In the genomic region with DNA sequence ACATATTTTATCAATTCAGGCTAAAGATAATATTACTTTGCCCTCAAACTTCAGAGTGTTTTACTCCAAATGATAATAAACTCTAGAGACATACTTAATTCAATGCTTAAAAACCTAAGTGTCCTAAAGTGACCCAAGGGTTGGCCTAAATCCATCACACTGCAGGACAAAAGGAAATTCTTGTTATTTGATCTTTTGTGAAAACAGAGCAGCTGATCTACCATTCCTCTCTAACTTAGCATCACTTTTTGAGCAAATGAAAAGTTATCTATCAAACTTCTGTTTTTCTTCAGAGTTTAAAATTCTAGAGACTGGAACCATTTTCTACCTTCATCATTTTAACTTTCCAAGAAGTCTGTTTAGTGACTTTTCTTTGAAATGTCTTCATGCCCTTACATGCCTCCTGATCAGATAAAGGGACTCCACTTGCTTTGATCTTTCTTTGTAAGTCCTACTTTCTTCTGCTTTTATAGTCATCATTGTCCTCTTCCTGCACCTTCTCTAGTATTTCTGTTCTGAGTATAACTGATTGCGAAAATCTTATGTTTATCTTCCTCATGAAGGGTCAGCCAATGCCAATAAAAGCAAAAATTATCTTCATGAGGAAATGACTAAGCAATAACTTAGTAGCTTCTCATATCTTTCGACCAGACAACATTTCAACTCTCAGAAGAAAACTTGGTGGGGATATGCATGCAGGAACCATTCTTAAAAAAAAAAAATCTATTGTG, we compare ENCODE assay signal across 11 cellular contexts.
DNase-seq lines count a peak whose midpoint lies in the region; ATAC-seq and TF ChIP-seq lines count a peak whose summit lies in the region.
"Had no signal": no experiment of that assay in that cellular context is flagged by ENCODE, and none has a peak within 500 bp of the region (broad histone marks: within the 10 kb centered on the region; RNA-seq: fewer than 3 reads in every experiment).

No MANE protein-coding gene starts in this region.

- TF ChIP-seq EP300 in stomach (IDR thresholded peaks at IDR 0.05): no peak

- H3K4me3 ChIP-seq in fibroblast of mammary gland (ENCODE audit: control insufficient read depth, low read depth, low read length) (no peak overlapping the region), neural progenitor cell (no peak overlapping the region), stomach (no peak overlapping the region)
- H3K4me3 ChIP-seq: psoas muscle had no signal

- H3K9ac ChIP-seq in neural progenitor cell: no peak overlapping the region

- intact Hi-C loops in sciatic nerve (cut with DNase I): no loop called here
- intact Hi-C loops in stomach (cut with DNase I; ENCODE audit: low total_unique reads): no loop called here

- no peak for TF ChIP-seq POLR2A in stomach (IDR thresholded peaks at IDR 0.05)

- DNase-seq in H4 (ENCODE audit: low spot score) (peak; percentile 4), fibroblast of mammary gland (ENCODE audit: low read depth) (peak; percentile 96), sciatic nerve (ENCODE audit: low spot score) (no peak), neural progenitor cell (ENCODE audit: low spot score) (no peak), islet precursor cell (no peak), stomach (no peak)
- DNase-seq: activated effector memory CD4-positive, alpha-beta T cell treated with anti-CD3 and anti-CD28 coated beads, Interleukin-2, amount 50 U/mL, for 16 hours; NCI-H2029; psoas muscle had no signal

- WGBS in stomach, 5 donors: 8 to 43% (median 16%) methylated on average over 2 of the region's 2 CpGs

- peaks cover 26% of the 10 kb centered on the region for H3K4me1 ChIP-seq in neural progenitor cell
- peaks cover 0 to 10% (median 5%) of the 10 kb centered on the region in 4 donors for H3K4me1 ChIP-seq in stomach

- H3K27ac ChIP-seq in neural progenitor cell: no peak overlapping the region
- peak overlapping the region in 2 of 5 donors; percentile 7 to 24 for H3K27ac ChIP-seq in stomach
- H3K27ac ChIP-seq: psoas muscle had no signal

- H3K27me3 ChIP-seq in neural progenitor cell: no peaks in the 10 kb centered on the region
- no peaks in the 10 kb centered on the region for H3K27me3 ChIP-seq in stomach

- no peaks in the 10 kb centered on the region for H3F3A ChIP-seq in neural progenitor cell (ENCODE audit: low read depth)

- no peak overlapping the region for H3K4me3 Mint-ChIP-seq in neural progenitor cell

- H2AFZ ChIP-seq in neural progenitor cell (replicated peaks): no peak overlapping the region

- H3K79me2 ChIP-seq in neural progenitor cell (ENCODE audit: low read depth): no peaks in the 10 kb centered on the region

- H3K27ac Mint-ChIP-seq in neural progenitor cell: no peak overlapping the region

- peaks cover 10% of the 10 kb centered on the region for H3K9me3 Mint-ChIP-seq in neural progenitor cell

- H3K27me3 Mint-ChIP-seq in neural progenitor cell (ENCODE audit: insufficient read depth, low read depth): no peaks in the 10 kb centered on the region

- no peaks in the 10 kb centered on the region for H3K36me3 ChIP-seq in neural progenitor cell
- H3K36me3 ChIP-seq in stomach: no peaks in the 10 kb centered on the region

- peaks cover 3% of the 10 kb centered on the region for H3K4me1 Mint-ChIP-seq in neural progenitor cell

- H3K36me3 Mint-ChIP-seq in neural progenitor cell: peaks cover 2% of the 10 kb centered on the region

- no peaks in the 10 kb centered on the region for H4K20me1 ChIP-seq in neural progenitor cell (ENCODE audit: low read depth)

- H3K4me2 ChIP-seq in neural progenitor cell: no peak overlapping the region

- TF ChIP-seq CTCF in fibroblast of mammary gland (conservative IDR thresholded peaks at IDR 0.05; ENCODE audit: control insufficient read depth, insufficient read depth, low read depth, low read length): no peak
- TF ChIP-seq CTCF in neural progenitor cell (IDR thresholded peaks at IDR 0.05): no peak
- no peak for TF ChIP-seq CTCF in stomach (IDR thresholded peaks at IDR 0.05)

- H3K9me3 ChIP-seq in neural progenitor cell (ENCODE audit: low read depth) (no peaks in the 10 kb centered on the region), stomach (no peaks in the 10 kb centered on the region)
- H3K9me3 ChIP-seq: psoas muscle had no signal

- peak; percentile 78 for ATAC-seq in SK-N-SH treated with all-trans-retinoic acid at 6 μM for 48 hours
- peak; percentile 84 for ATAC-seq in sciatic nerve
- ATAC-seq in GM21619 (IDR thresholded peaks at IDR 0.05; ENCODE audit: unreplicated experiment): no peak

TF ChIP-seq in SK-N-SH treated with all-trans-retinoic acid at 6 μM for 48 hours, 23 proteins besides CTCF, POLR2A, EP300 and RAD21:
- no peak for TF ChIP-seq ZFP30 (CRISPR knock-in tag; IDR thresholded peaks at IDR 0.05)
- TF ChIP-seq ISL1 (CRISPR knock-in tag; IDR thresholded peaks at IDR 0.05): peak; percentile 82
- no peak for TF ChIP-seq TCF4 (CRISPR knock-in tag; IDR thresholded peaks at IDR 0.05; ENCODE audit: borderline replicate concordance)
- TF ChIP-seq GLIS3 (CRISPR knock-in tag; IDR thresholded peaks at IDR 0.05): no peak
- TF ChIP-seq OSR1 (CRISPR knock-in tag; IDR thresholded peaks at IDR 0.05): no peak
- 0 out of 2 replicates have a peak, but pooled peaks have one; percentile 23 for TF ChIP-seq SNAI2 (CRISPR knock-in tag; IDR thresholded peaks at IDR 0.05)

Comparison
In these comparisons a context has a peak if more than half of its experiments do, and no peak if none do; other contexts are left out.
1. DNase-seq: peak in H4 (single experiment) and fibroblast of mammary gland (single experiment); none in sciatic nerve (single experiment), neural progenitor cell (single experiment), islet precursor cell (single experiment) and stomach (single experiment).